7 cellular contexts compared by ENCODE assay signal in the genomic region with DNA sequence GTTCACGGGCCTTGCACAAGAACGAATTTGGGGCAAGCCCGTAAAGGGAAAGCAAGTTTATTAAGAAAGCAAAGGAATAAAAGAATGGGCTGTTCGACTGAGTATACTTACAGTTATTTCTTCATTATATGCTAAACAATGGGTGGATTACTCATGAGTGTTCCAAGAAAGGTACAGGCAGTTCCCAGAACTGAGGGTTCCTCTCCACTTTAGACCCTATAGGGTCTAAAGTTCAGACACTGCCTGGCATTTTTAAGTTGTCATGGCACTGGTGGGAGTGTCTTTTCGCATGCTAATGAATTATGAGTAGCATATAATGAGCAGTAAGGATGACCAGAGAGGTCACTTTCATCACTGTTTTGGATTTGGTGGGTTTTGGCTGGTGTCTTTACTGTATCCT. TPM values are rescaled to one million over a fixed set of nuclear protein-coding genes. Genes with fewer than 3 reads are reported as not detected.
"Had no signal": no experiment of that assay in that cellular context is flagged by ENCODE, and none has a peak within 500 bp of the region (broad histone marks: within the 10 kb centered on the region; RNA-seq: fewer than 3 reads in every experiment).

No MANE protein-coding gene starts in this region.

RNA-seq across cellular contexts. Expression of gene OR2A42, which starts 34.1 kb away (rescaled TPM):
- total RNA-seq: activated CD8-positive, alpha-beta memory T cell treated with anti-CD3 and anti-CD28 coated beads for 36 hours; activated CD8-positive, alpha-beta memory T cell treated with anti-CD3 and anti-CD28 coated beads, Interleukin-2, amount 10 ng/mL, durations not matched to agents 7 days and 5 days; activated CD8-positive, alpha-beta T cell treated with anti-CD3 and anti-CD28 coated beads, Interleukin-2, amount 10 ng/mL, durations not matched to agents 7 days and 5 days; body of pancreas; dermis blood vessel endothelial cell; heart left ventricle had no signal

RNA-seq across cellular contexts. Expression of gene OR2A7, which starts 59.3 kb away (rescaled TPM):
- total RNA-seq: dermis blood vessel endothelial cell, frontal cortex had no signal
